In genomic region chr1:93301131-93301530, GRCh38 we compare ENCODE assay signal across 6 cellular contexts.
"Had no signal": no experiment of that assay in that cellular context is flagged by ENCODE, and none has a peak within 500 bp of the region (broad histone marks: within the 10 kb centered on the region; RNA-seq: fewer than 3 reads in every experiment).

No MANE protein-coding gene starts in this region.

- H2AFZ ChIP-seq: GM23248 had no signal

- H3K27me3 Mint-ChIP-seq: IgD-negative memory B cell had no signal

- ATAC-seq: HepG2 had no signal

- H3K4me1 Mint-ChIP-seq: IgD-negative memory B cell had no signal

- H3K4me3 Mint-ChIP-seq: H9, IgD-negative memory B cell had no signal

- H3K4me3 ChIP-seq: GM23248 had no signal

- H3K27ac ChIP-seq: GM23248 had no signal

- DNase-seq: GM23248, H9, HCEC 1CT, KBM-7 had no signal

- H3K27ac Mint-ChIP-seq: IgD-negative memory B cell had no signal

- H3K9me3 Mint-ChIP-seq: IgD-negative memory B cell had no signal

- H3K9ac ChIP-seq: GM23248 had no signal
